8 cellular contexts compared by ENCODE assay signal in the genomic region with DNA sequence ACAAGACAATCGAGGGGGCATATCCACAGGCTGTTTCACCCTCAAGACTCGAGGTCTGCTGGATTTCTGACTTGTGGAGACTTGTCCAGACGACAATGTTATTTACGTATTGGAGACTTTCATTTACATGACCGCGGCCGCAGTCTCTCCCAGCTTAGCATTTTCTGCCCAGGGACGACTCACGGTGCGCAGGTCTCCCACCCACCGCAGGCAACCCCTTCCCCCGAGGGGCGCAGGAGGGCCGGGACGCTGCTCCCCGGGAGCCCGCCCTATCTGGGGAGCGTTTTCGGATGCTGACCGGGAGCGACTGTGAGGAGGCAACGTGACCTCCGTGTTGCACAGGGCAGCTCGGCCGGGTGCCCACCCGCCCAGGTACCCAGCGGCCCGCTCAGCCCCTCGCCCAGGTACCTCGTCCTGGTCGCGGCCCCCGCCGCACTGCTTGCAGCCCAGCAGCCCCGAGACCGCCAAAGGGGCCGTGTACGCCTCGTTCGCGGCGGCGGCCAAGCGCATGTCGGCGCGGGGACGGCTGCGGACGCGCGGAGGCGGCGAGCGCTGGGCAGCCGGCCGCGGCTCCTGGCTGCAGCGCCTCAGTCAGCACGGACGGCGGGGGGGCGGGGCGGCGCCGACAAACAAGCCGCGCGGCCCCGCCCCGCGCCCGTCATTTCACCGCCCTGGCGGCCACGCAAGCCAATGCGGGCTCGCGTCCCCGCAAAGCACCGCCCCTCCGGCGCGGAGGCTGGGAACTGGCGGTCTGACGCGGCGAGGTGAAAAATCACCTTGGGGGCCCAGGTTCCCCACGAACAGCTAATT.
DNase-seq lines count a peak whose midpoint lies in the region; ATAC-seq lines count a peak whose summit lies in the region.

No MANE protein-coding gene starts in this region.

- DNase-seq in A172 (ENCODE audit: low spot score) (peak; percentile 63), NCI-H2227 treated with DMSO at 0.1 percent for 48 hours (lab: John Stamatoyannopoulos, UW) (peak; percentile 76), islet precursor cell (peak; percentile 93)
- DNase-seq in activated CD4-positive, CD25-positive, alpha-beta regulatory T cell treated with anti-CD3 and anti-CD28 coated beads, Interleukin-2, amount 50 U/mL, for 16 hours (ENCODE audit: low read depth, low spot score) = peak; percentile 84
- DNase-seq in central memory CD4-positive, alpha-beta T cell = peak; percentile 90
- DNase-seq in stimulated activated CD4-positive, alpha-beta T cell treated with anti-CD3 and anti-CD28 coated beads, Interleukin-12 subunit alpha, Interleukin-12 subunit beta, amount 100 ng/mL, for 24 hours (ENCODE audit: low read depth in 2 of 2) = peak; percentile 77 to 86

- ATAC-seq in GM18520 (IDR thresholded peaks at IDR 0.05; ENCODE audit: unreplicated experiment) (peak; percentile 88), HG03108 (IDR thresholded peaks at IDR 0.05; ENCODE audit: unreplicated experiment) (peak; percentile 93)

Comparison
In these comparisons a context has a peak if more than half of its experiments do, and no peak if none do; other contexts are left out.
1. Peak in every context shown above with its lines: DNase-seq and ATAC-seq.